In genomic region chr4:151165205-151166000, GRCh38 we compare ENCODE assay signal across 17 cellular contexts.
DNase-seq lines count a peak whose midpoint lies in the region; ATAC-seq and TF ChIP-seq lines count a peak whose summit lies in the region.
"Had no signal": no experiment of that assay in that cellular context is flagged by ENCODE, and none has a peak within 500 bp of the region (broad histone marks: within the 10 kb centered on the region; RNA-seq: fewer than 3 reads in every experiment).

No MANE protein-coding gene starts in this region.

- H3K4me3 Mint-ChIP-seq in stimulated activated naive CD8-positive, alpha-beta T cell treated with anti-CD3 and anti-CD28 coated beads, Interleukin-15, amount 100 ng/mL, for 72 hours, result no peak overlapping the region
- H3K4me3 Mint-ChIP-seq in activated T-helper 1 cell treated with anti-CD3 and anti-CD28 coated beads, Interleukin-12 subunit alpha, Interleukin-12 subunit beta, Interleukin-2, Interleukin-4 antibody, amounts not matched to agents 30 ng/mL and 10 ng/mL and 1 ng/mL, durations not matched to agents 14 hours and 24 hours and 36 hours, result no peak overlapping the region
- H3K4me3 Mint-ChIP-seq: activated naive CD4-positive, alpha-beta T cell treated with anti-CD3 and anti-CD28 coated beads, Interleukin-2, amount 10 ng/mL, durations not matched to agents 7 days and 5 days; T-helper 2 cell treated with Interferon-gamma antibody and Interleukin-4, amounts not matched to agents 5 μg/mL and 100 μg/mL, for 36 hours had no signal

- no peaks in the 10 kb centered on the region for H3K4me1 Mint-ChIP-seq in stimulated activated naive CD8-positive, alpha-beta T cell treated with anti-CD3 and anti-CD28 coated beads, Interleukin-15, amount 100 ng/mL, for 72 hours
- no peaks in the 10 kb centered on the region for H3K4me1 Mint-ChIP-seq in activated T-helper 1 cell treated with anti-CD3 and anti-CD28 coated beads, Interleukin-12 subunit alpha, Interleukin-12 subunit beta, Interleukin-2, Interleukin-4 antibody, amounts not matched to agents 30 ng/mL and 10 ng/mL and 1 ng/mL, durations not matched to agents 14 hours and 24 hours and 36 hours (ENCODE audit: low read depth)
- H3K4me1 Mint-ChIP-seq: activated naive CD4-positive, alpha-beta T cell treated with anti-CD3 and anti-CD28 coated beads, Interleukin-2, amount 10 ng/mL, durations not matched to agents 7 days and 5 days had no signal

- no peaks in the 10 kb centered on the region for H3K36me3 Mint-ChIP-seq in activated T-helper 1 cell treated with anti-CD3 and anti-CD28 coated beads, Interleukin-12 subunit alpha, Interleukin-12 subunit beta, Interleukin-2, Interleukin-4 antibody, amounts not matched to agents 30 ng/mL and 10 ng/mL and 1 ng/mL, durations not matched to agents 14 hours and 24 hours and 36 hours (ENCODE audit: low read depth)
- H3K36me3 Mint-ChIP-seq: activated naive CD4-positive, alpha-beta T cell treated with anti-CD3 and anti-CD28 coated beads, Interleukin-2, amount 10 ng/mL, durations not matched to agents 7 days and 5 days had no signal

- no peaks in the 10 kb centered on the region for H3K9me3 Mint-ChIP-seq in stimulated activated naive CD8-positive, alpha-beta T cell treated with anti-CD3 and anti-CD28 coated beads, Interleukin-15, amount 100 ng/mL, for 72 hours
- H3K9me3 Mint-ChIP-seq in activated T-helper 1 cell treated with anti-CD3 and anti-CD28 coated beads, Interleukin-12 subunit alpha, Interleukin-12 subunit beta, Interleukin-2, Interleukin-4 antibody, amounts not matched to agents 30 ng/mL and 10 ng/mL and 1 ng/mL, durations not matched to agents 14 hours and 24 hours and 36 hours, result no peaks in the 10 kb centered on the region
- H3K9me3 Mint-ChIP-seq: activated naive CD4-positive, alpha-beta T cell treated with anti-CD3 and anti-CD28 coated beads, Interleukin-2, amount 10 ng/mL, durations not matched to agents 7 days and 5 days; T-helper 2 cell treated with Interferon-gamma antibody and Interleukin-4, amounts not matched to agents 5 μg/mL and 100 μg/mL, for 36 hours had no signal

- peaks cover 24% of the 10 kb centered on the region for H3K27me3 Mint-ChIP-seq in stimulated activated naive CD8-positive, alpha-beta T cell treated with anti-CD3 and anti-CD28 coated beads, Interleukin-15, amount 100 ng/mL, for 72 hours
- H3K27me3 Mint-ChIP-seq in activated T-helper 1 cell treated with anti-CD3 and anti-CD28 coated beads, Interleukin-12 subunit alpha, Interleukin-12 subunit beta, Interleukin-2, Interleukin-4 antibody, amounts not matched to agents 30 ng/mL and 10 ng/mL and 1 ng/mL, durations not matched to agents 14 hours and 24 hours and 36 hours (ENCODE audit: insufficient read depth), result peaks cover 7% of the 10 kb centered on the region

- no peak for TF ChIP-seq CTCF in C4-2B (conservative IDR thresholded peaks at IDR 0.05)

- DNase-seq in SK-MEL-5 (ENCODE audit: low read depth, low spot score), result peak; percentile 61
- peak; percentile 81 for DNase-seq in fibroblast of gingiva (ENCODE audit: low read depth)
- no peak for DNase-seq in sciatic nerve (ENCODE audit: low spot score)
- DNase-seq in stimulated activated naive CD8-positive, alpha-beta T cell treated with anti-CD3 and anti-CD28 coated beads, Interleukin-15, amount 100 ng/mL, for 72 hours, result no peak
- DNase-seq in activated T-helper 1 cell treated with anti-CD3 and anti-CD28 coated beads, Interleukin-12 subunit alpha, Interleukin-12 subunit beta, Interleukin-2, Interleukin-4 antibody, amounts not matched to agents 30 ng/mL and 10 ng/mL and 1 ng/mL, durations not matched to agents 14 hours and 24 hours and 36 hours (ENCODE audit: low spot score), result no peak
- DNase-seq: activated CD8-positive, alpha-beta memory T cell treated with anti-CD3 and anti-CD28 coated beads, Interleukin-2, amount 50 U/mL, for 48 hours; activated naive CD4-positive, alpha-beta T cell treated with anti-CD3 and anti-CD28 coated beads, Interleukin-2, amount 10 ng/mL, durations not matched to agents 7 days and 5 days; BE2C; NCI-H1092; NCI-H2227 treated with DMSO at 0.1 percent for 48 hours; SHP77; stimulated activated CD4-positive, alpha-beta T cell treated with anti-CD3 and anti-CD28 coated beads, Interleukin-1b, Interleukin-23, amount 100 ng/mL, for 48 hours; transverse colon had no signal

- no peak overlapping the region for H3K27ac Mint-ChIP-seq in stimulated activated naive CD8-positive, alpha-beta T cell treated with anti-CD3 and anti-CD28 coated beads, Interleukin-15, amount 100 ng/mL, for 72 hours
- no peak overlapping the region for H3K27ac Mint-ChIP-seq in activated T-helper 1 cell treated with anti-CD3 and anti-CD28 coated beads, Interleukin-12 subunit alpha, Interleukin-12 subunit beta, Interleukin-2, Interleukin-4 antibody, amounts not matched to agents 30 ng/mL and 10 ng/mL and 1 ng/mL, durations not matched to agents 14 hours and 24 hours and 36 hours
- H3K27ac Mint-ChIP-seq: activated naive CD4-positive, alpha-beta T cell treated with anti-CD3 and anti-CD28 coated beads, Interleukin-2, amount 10 ng/mL, durations not matched to agents 7 days and 5 days; T-helper 2 cell treated with Interferon-gamma antibody and Interleukin-4, amounts not matched to agents 5 μg/mL and 100 μg/mL, for 36 hours had no signal

- in situ Hi-C loops in SK-MEL-5 (cut with HindIII; ENCODE audit: low pct_unique_long_range_greater_than_20kb, low sequenced_read_pairs), result no loop called here

- intact Hi-C loops in sciatic nerve (cut with DNase I), result no loop called here
- intact Hi-C loops in activated T-helper 1 cell treated with anti-CD3 and anti-CD28 coated beads, Interleukin-12 subunit alpha, Interleukin-12 subunit beta, Interleukin-2, Interleukin-4 antibody, amounts not matched to agents 30 ng/mL and 10 ng/mL and 1 ng/mL, durations not matched to agents 14 hours and 24 hours and 36 hours (cut with micrococcal nuclease), result no loop called here

- ATAC-seq in sciatic nerve (peak; percentile 40), GM21526 (IDR thresholded peaks at IDR 0.05; ENCODE audit: low FRiP score, unreplicated experiment) (no peak), GM21528 (IDR thresholded peaks at IDR 0.05; ENCODE audit: low FRiP score, unreplicated experiment) (no peak)
- no peak for ATAC-seq in stimulated activated naive CD8-positive, alpha-beta T cell treated with anti-CD3 and anti-CD28 coated beads, Interleukin-15, amount 100 ng/mL, for 72 hours

- peak overlapping the region; percentile 60 for H3K27ac ChIP-seq in C4-2B

Comparison
In these comparisons a context has a peak if more than half of its experiments do, and no peak if none do; other contexts are left out.
1. DNase-seq: peak in SK-MEL-5 (single experiment) and fibroblast of gingiva (single experiment); none in sciatic nerve (single experiment), stimulated activated naive CD8-positive, alpha-beta T cell treated with anti-CD3 and anti-CD28 coated beads, Interleukin-15, amount 100 ng/mL, for 72 hours (0 of 2) and activated T-helper 1 cell treated with anti-CD3 and anti-CD28 coated beads, Interleukin-12 subunit alpha, Interleukin-12 subunit beta, Interleukin-2, Interleukin-4 antibody, amounts not matched to agents 30 ng/mL and 10 ng/mL and 1 ng/mL, durations not matched to agents 14 hours and 24 hours and 36 hours (single experiment).